9 cellular contexts compared by ENCODE assay signal in the genomic region with DNA sequence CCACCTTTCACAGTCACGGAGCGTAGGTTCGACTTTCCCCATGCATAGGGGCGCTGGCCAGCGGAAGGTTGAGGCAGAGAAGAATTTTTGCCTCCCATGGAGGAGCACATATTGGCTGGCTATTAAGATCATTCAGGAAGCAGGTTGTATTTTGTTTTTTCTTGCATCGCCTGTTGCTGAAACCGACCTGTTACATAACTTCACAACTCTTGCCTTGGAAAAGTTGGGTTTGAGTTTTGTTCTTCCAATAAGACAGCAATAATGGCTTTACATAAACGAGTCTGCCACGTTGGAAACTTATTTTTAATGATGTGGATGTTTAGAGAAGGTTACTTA. TPM values are rescaled to one million over a fixed set of nuclear protein-coding genes. Genes with fewer than 3 reads are reported as not detected.
A peak's percentile ranks its signal among the peaks of the same experiment; 100 is the strongest.
DNase-seq lines count a peak whose midpoint lies in the region; ATAC-seq and TF ChIP-seq lines count a peak whose summit lies in the region.
"Had no signal": no experiment of that assay in that cellular context is flagged by ENCODE, and none has a peak within 500 bp of the region (broad histone marks: within the 10 kb centered on the region; RNA-seq: fewer than 3 reads in every experiment).

No MANE protein-coding gene starts in this region.

- intact Hi-C loops in left ventricle myocardium inferior (cut with micrococcal nuclease) (no loop called here), Right ventricle myocardium superior (cut with DNase I) (no loop called here), lower leg skin (cut with DNase I; ENCODE audit: low total_unique reads) (no loop called here), uterus (cut with DNase I; ENCODE audit: low total_unique reads) (no loop called here)

- no peak for TF ChIP-seq POLR2A in lower leg skin (IDR thresholded peaks at IDR 0.05)
- TF ChIP-seq POLR2A in uterus (IDR thresholded peaks at IDR 0.05), result no peak

- H3K27me3 ChIP-seq in left ventricle myocardium inferior (ENCODE audit: low read depth) (no peaks in the 10 kb centered on the region), adipocyte (replicated peaks; ENCODE audit: control insufficient read depth, insufficient read depth, low read length) (no peaks in the 10 kb centered on the region), uterus (no peaks in the 10 kb centered on the region)

- DNase-seq in left ventricle myocardium inferior, result no peak
- no peak for DNase-seq in Right ventricle myocardium superior
- DNase-seq in adipocyte (ENCODE audit: low read depth), result peak; percentile 40
- DNase-seq in lower leg skin (ENCODE audit: low spot score in 2 of 2), result no peak
- no peak for DNase-seq in uterus
- no peak for DNase-seq in GM19238 (ENCODE audit: insufficient read length, low spot score)
- no peak for DNase-seq in cerebellar cortex (ENCODE audit: low spot score)

- WGBS in lower leg skin, 2 donors, result 4% methylated on average over 6 to 9 of the region's 9 CpGs

- peak overlapping the region; percentile 95 for H3K9ac ChIP-seq in adipocyte (ENCODE audit: low read length)

- peak overlapping the region; percentile 90 for H3K27ac ChIP-seq in left ventricle myocardium inferior (replicated peaks)
- peak overlapping the region in 1 of 2 donors; percentile 78 for H3K27ac ChIP-seq in uterus

- peaks cover 64% of the 10 kb centered on the region for H3K4me1 ChIP-seq in left ventricle myocardium inferior
- peaks cover 29% of the 10 kb centered on the region for H3K4me1 ChIP-seq in adipocyte (ENCODE audit: control insufficient read depth, insufficient read depth, low read length)
- peaks cover 0 to 6% of the 10 kb centered on the region in 2 donors for H3K4me1 ChIP-seq in uterus

- H3K4me3 ChIP-seq in left ventricle myocardium inferior (peak overlapping the region; percentile 96), adipocyte (ENCODE audit: low read length) (peak overlapping the region; percentile 97), lower leg skin (ENCODE audit: low read depth, poor library complexity, severe bottlenecking) (peak overlapping the region; percentile 79), uterus (peak overlapping the region; percentile 52 to 70)

- H3K9me3 ChIP-seq in left ventricle myocardium inferior (replicated peaks) (no peaks in the 10 kb centered on the region), adipocyte (ENCODE audit: control insufficient read depth, low read length) (no peaks in the 10 kb centered on the region), uterus (no peaks in the 10 kb centered on the region)

- TF ChIP-seq CTCF in left ventricle myocardium inferior (IDR thresholded peaks at IDR 0.05; ENCODE audit: borderline replicate concordance) (no peak), lower leg skin (IDR thresholded peaks at IDR 0.05) (no peak), uterus (IDR thresholded peaks at IDR 0.05) (no peak)

- H3K36me3 ChIP-seq in left ventricle myocardium inferior (peaks cover 9% of the 10 kb centered on the region), adipocyte (ENCODE audit: control insufficient read depth, insufficient read depth, low read length, severe bottlenecking) (peaks cover 8% of the 10 kb centered on the region), uterus (no peaks in the 10 kb centered on the region)

- ATAC-seq in Right ventricle myocardium superior (ENCODE audit: poor library complexity) (no peak), HG03571 (IDR thresholded peaks at IDR 0.05; ENCODE audit: unreplicated experiment) (no peak)

RNA-seq across cellular contexts. Expression of gene UPF1, which starts 1.4 kb away (rescaled TPM):
- total RNA-seq in left ventricle myocardium inferior (32.3 TPM), Right ventricle myocardium superior (34.2 TPM), lower leg skin (100 to 1,000 TPM in 3 of 4 donors, 10 to 100 TPM in 1; 91.6 to 116 (median 102) TPM), uterus (100 to 1,000 TPM in 1 of 4 donors, 10 to 100 TPM in 3; 17.9 to 105 (median 43.7) TPM)

RNA-seq across cellular contexts. Expression of gene COMP, which starts 42.0 kb away (rescaled TPM):
- total RNA-seq in left ventricle myocardium inferior (1.2 TPM), Right ventricle myocardium superior (not detected), lower leg skin (10 to 100 TPM; 12.6 to 18.3 (median 14.9) TPM), uterus (under 1 TPM in 1 of 4 donors, not detected in 3; 0.76 TPM)
- total RNA-seq: glomerular endothelial cell had no signal
